ENCODE assay signal across 8 cellular contexts in the genomic region with DNA sequence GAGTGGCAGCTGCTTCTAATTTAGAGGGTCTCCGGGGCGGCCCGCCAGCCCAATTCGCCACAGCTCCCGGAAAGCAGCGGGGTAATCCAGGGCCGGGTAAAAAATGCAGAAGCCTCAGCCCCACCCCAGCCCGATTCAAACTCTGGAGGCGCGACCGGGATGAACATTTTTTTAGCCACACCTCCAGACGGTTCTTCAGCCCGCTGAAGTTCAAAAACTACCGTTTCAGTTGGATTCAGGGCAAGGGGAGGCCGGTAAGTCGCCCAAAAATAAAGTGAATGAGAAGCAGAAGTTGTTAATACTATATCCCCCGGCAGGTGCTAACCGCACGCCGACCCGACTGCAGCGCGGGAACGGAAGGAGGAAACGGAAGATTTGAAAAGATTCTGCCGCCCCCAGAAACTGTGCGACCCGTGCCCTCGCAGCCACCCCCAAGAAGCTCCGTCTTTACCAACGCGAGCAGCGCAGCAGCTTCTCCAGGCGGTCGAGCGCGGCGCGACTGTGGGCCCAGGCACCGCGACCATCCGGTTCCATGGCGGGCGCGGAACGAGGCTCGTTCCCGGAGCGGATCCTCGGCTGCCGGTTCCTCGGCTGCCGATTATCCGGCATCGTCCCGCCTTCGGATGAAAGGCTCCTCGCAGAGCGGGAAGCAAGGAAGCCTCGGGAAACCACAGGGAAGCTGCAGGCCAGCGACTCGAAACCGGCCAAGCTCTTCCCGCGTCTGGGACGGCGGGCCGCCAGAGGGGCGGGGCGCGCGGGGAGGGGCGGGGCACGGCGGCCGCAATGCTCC. TPM values are rescaled to one million over a fixed set of nuclear protein-coding genes. Genes with fewer than 3 reads are reported as not detected.
DNase-seq lines count a peak whose midpoint lies in the region; ATAC-seq and TF ChIP-seq lines count a peak whose summit lies in the region.

A gene (minus strand): TSS at position 723 of the 790 bp plus-strand sequence. CDS start 114 bp downstream, at position 609.

- H3K9me3 ChIP-seq in SK-N-MC (ENCODE audit: low read depth, low read length) (no peaks in the 10 kb centered on the region), left ventricle myocardium inferior (replicated peaks) (no peaks in the 10 kb centered on the region)

- H3K4me1 ChIP-seq in left ventricle myocardium inferior (peaks cover 45% of the 10 kb centered on the region), rectal smooth muscle tissue (ENCODE audit: control insufficient read depth, insufficient read depth, low read length) (no peaks in the 10 kb centered on the region)

- H3K27ac ChIP-seq in SK-N-MC (peak within 1 kb of the TSS; percentile 82), left ventricle myocardium inferior (replicated peaks) (peak within 1 kb of the TSS; percentile 91), rectal smooth muscle tissue (ENCODE audit: low read depth, low read length) (peak within 1 kb of the TSS; percentile 89)

- DNase-seq in EH (ENCODE audit: low read depth) (peak; percentile 73), HuH-7 (ENCODE audit: low spot score) (peak; percentile 47), SK-N-MC (ENCODE audit: low read depth, low spot score) (no peak), amniotic epithelial cell (ENCODE audit: low read depth) (peak; percentile 52), left ventricle myocardium inferior (peak; percentile 59), NCI-H1930 (lab: John Stamatoyannopoulos, UW) (no peak)

- H3K27me3 ChIP-seq in left ventricle myocardium inferior (ENCODE audit: low read depth) (no peaks in the 10 kb centered on the region), rectal smooth muscle tissue (ENCODE audit: control insufficient read depth, insufficient read depth, low read length) (no peaks in the 10 kb centered on the region)

- intact Hi-C loops in left ventricle myocardium inferior (cut with micrococcal nuclease) = no loop called here

- peak; percentile 29 for ATAC-seq in GM21526 (IDR thresholded peaks at IDR 0.05; ENCODE audit: low FRiP score, unreplicated experiment)

- H3K36me3 ChIP-seq in SK-N-MC (ENCODE audit: insufficient read depth, low read length) = peaks cover 16% of the 10 kb centered on the region
- H3K36me3 ChIP-seq in left ventricle myocardium inferior = no peaks in the 10 kb centered on the region
- H3K36me3 ChIP-seq in rectal smooth muscle tissue (ENCODE audit: control insufficient read depth, insufficient read depth, low read length) = no peaks in the 10 kb centered on the region

- TF ChIP-seq CTCF in left ventricle myocardium inferior (IDR thresholded peaks at IDR 0.05; ENCODE audit: borderline replicate concordance) = no peak

- H3K4me3 ChIP-seq in SK-N-MC = peak within 1 kb of the TSS; percentile 93
- H3K4me3 ChIP-seq in left ventricle myocardium inferior = peak within 1 kb of the TSS; percentile 94
- peak within 1 kb of the TSS; percentile 84 for H3K4me3 ChIP-seq in rectal smooth muscle tissue (ENCODE audit: low read length)

- H3K9ac ChIP-seq in SK-N-MC (ENCODE audit: insufficient read length) (peak within 1 kb of the TSS; percentile 85), rectal smooth muscle tissue (ENCODE audit: low read length) (peak within 1 kb of the TSS; percentile 46)

RNA-seq across cellular contexts. Expression of the gene that starts here (rescaled TPM):
- total RNA-seq in left ventricle myocardium inferior = 8.1 TPM

Comparison
In these comparisons a context has a peak if more than half of its experiments do, and no peak if none do; other contexts are left out.
1. DNase-seq: peak in EH (single experiment), HuH-7 (single experiment), amniotic epithelial cell (single experiment) and left ventricle myocardium inferior (single experiment); none in SK-N-MC (single experiment) and NCI-H1930 (0 of 2).
2. Peak in every context shown above with its lines, with median percentiles within 50 percentile points of each other: H3K27ac ChIP-seq and H3K4me3 ChIP-seq.